In the genomic region with DNA sequence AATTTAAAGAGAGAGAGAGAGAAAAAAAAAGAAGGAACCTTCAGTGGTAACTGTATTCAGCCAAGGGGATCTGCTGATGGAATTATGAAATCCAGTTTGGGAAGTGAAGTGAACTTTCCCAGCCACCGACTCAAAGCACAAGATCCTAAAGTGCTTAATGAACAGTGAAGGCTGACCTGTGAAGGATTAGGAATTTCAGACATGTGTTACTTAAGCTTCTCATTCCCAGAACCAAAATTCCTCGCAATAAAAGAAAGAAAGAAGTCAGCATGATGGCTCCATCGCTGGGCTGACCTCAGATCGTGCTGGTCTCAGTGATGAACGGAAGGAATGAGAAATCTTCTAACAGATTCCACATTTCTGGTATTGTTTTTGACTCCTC, we compare ENCODE assay signal across 1 cellular context.
TF ChIP-seq lines count a peak whose summit lies in the region.

No MANE protein-coding gene starts in this region.

TF ChIP-seq in H1, 55 proteins besides CTCF, POLR2A, EP300 and RAD21:
- TF ChIP-seq CHD2 (IDR thresholded peaks at IDR 0.05; ENCODE audit: low read length) = no peak
- TF ChIP-seq E2F6 (IDR thresholded peaks at IDR 0.05) = no peak
